8 cellular contexts compared by ENCODE assay signal in the genomic region with DNA sequence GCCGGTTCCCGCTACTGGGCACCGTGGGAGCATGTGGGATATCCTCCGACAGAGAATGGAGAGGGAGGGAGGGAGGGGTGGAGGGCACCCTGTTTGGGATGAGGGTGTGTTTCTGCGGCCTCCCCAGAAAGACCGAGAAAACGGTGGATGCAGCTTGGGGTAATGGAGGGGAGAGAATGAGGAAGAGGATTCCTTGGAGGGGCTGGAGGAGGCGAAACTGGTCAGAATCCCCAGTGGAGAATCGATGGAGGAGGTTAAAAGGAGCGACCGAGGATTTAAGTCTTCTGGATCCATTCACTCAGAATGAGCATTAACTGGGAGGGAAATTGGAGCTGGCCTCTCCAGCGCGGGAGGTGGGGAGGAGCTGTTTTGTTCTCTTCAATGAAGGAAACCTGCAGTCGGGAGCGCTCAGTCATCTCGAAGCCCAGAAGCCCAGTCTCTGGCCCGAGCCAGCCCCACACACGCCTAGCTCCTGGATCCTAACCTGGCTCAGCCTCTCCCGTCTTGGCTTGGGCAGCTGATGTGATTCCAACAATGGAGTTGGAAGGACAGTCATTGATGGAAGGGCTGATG. TPM values are rescaled to one million over a fixed set of nuclear protein-coding genes. Genes with fewer than 3 reads are reported as not detected.
A peak's percentile ranks its signal among the peaks of the same experiment; 100 is the strongest.
DNase-seq lines count a peak whose midpoint lies in the region; ATAC-seq and TF ChIP-seq lines count a peak whose summit lies in the region.

No MANE protein-coding gene starts in this region.

- no peak for ATAC-seq in HG03095 (IDR thresholded peaks at IDR 0.05; ENCODE audit: unreplicated experiment)

- H3K4me3 ChIP-seq in coronary artery, result peak overlapping the region; percentile 87
- peak overlapping the region; percentile 13 to 80 (median 75) for H3K4me3 ChIP-seq in thyroid gland (replicated peaks in 1 of 3)

- intact Hi-C loops in thyroid gland (cut with DNase I), result no loop called here

- H3K9me3 ChIP-seq in thyroid gland, result no peaks in the 10 kb centered on the region

- TF ChIP-seq POLR2A in thyroid gland (IDR thresholded peaks at IDR 0.05), result no peak

- H3K4me1 ChIP-seq in thyroid gland, result peaks cover 38 to 51% of the 10 kb centered on the region in 2 donors

- H3K27me3 ChIP-seq in thyroid gland, result no peaks in the 10 kb centered on the region

- H3K27ac ChIP-seq in coronary artery (peak overlapping the region; percentile 75 to 86), thyroid gland (peak overlapping the region; percentile 87 to 96 (median 87))

- DNase-seq in NCI-H2029 (lab: John Stamatoyannopoulos, UW) (peak; percentile 5), NCI-H2029 treated with DMSO at 0.1 percent for 48 hours (lab: John Stamatoyannopoulos, UW) (no peak), NCI-H748 (lab: John Stamatoyannopoulos, UW; ENCODE audit: unreplicated experiment) (peak; percentile 69), coronary artery (ENCODE audit: low spot score) (peak; percentile 76), lung microvascular endothelial cell (ENCODE audit: low read depth in 2 of 2) (peak; percentile 11 to 19), thyroid gland (peak; percentile 63 to 65), GM19238 (ENCODE audit: insufficient read length, low spot score) (no peak)

- 3 to 9% methylated on average over 19 of the region's 19 CpGs for WGBS in thyroid gland, 2 donors

- H3K36me3 ChIP-seq in thyroid gland, result no peaks in the 10 kb centered on the region

- TF ChIP-seq CTCF in coronary artery (IDR thresholded peaks at IDR 0.05) (no peak), thyroid gland (IDR thresholded peaks at IDR 0.05) (no peak)

RNA-seq across cellular contexts. Expression of a gene that starts 0.6 kb away (rescaled TPM):
- total RNA-seq in lung microvascular endothelial cell (33.8 and 39.7 TPM in 2 replicates), thyroid gland (100 to 1,000 TPM in 2 of 4 donors, 10 to 100 TPM in 2; 76.1 to 160 (median 95.0) TPM)

RNA-seq across cellular contexts. Expression of a gene that starts 20.2 kb away (rescaled TPM):
- total RNA-seq in lung microvascular endothelial cell, result 9.4 and 14.1 TPM in 2 replicates
- total RNA-seq in thyroid gland, result 100 to 1,000 TPM in 1 of 4 donors, 10 to 100 TPM in 3; 43.0 to 103 (median 63.1) TPM

RNA-seq across cellular contexts. Expression of a gene that starts 54.1 kb away (rescaled TPM):
- total RNA-seq in lung microvascular endothelial cell (37.7 and 46.0 TPM in 2 replicates), thyroid gland (100 to 1,000 TPM in 2 of 4 donors, 10 to 100 TPM in 2; 82.0 to 178 (median 99.8) TPM)

Comparison
In these comparisons a context has a peak if more than half of its experiments do, and no peak if none do; other contexts are left out.
1. DNase-seq: peak in NCI-H2029 (single experiment), NCI-H748 (single experiment), coronary artery (single experiment), lung microvascular endothelial cell (2 of 2) and thyroid gland (2 of 2); none in NCI-H2029 treated with DMSO at 0.1 percent for 48 hours (single experiment) and GM19238 (single experiment).